In the genomic region with DNA sequence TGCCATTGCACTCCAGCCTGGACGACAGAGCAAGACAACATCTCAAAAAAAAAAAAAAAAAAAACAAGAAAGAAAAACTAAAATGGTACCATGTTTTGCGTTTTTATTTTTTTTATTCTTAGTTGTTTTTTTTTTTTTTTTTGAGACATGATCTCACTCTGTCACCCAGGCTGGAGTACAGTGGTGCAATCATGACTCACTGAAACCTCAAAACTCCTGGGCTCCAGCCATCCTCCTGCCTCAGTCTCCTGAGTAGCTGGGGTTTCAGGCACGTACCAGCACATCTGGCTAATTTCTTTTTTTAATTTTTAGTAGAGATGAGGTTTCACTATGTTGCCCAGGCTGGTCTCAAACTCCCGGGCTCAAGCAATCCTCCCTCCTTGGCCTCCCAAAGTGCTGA, we compare ENCODE assay signal across 12 cellular contexts. TPM values are rescaled to one million over a fixed set of nuclear protein-coding genes. Genes with fewer than 3 reads are reported as not detected.
DNase-seq lines count a peak whose midpoint lies in the region; ATAC-seq, FAIRE-seq and TF ChIP-seq lines count a peak whose summit lies in the region.
"Not testable (repeated sequence)": the region's sequence is repeated elsewhere in the genome, so short reads cannot be mapped to it uniquely, and the experiment has no call there.
"Had no signal": no experiment of that assay in that cellular context is flagged by ENCODE, and none has a peak within 500 bp of the region (broad histone marks: within the 10 kb centered on the region; RNA-seq: fewer than 3 reads in every experiment).

No MANE protein-coding gene starts in this region.

- not testable (repeated sequence) for H2AFZ ChIP-seq in endothelial cell of umbilical vein (ENCODE audit: low read depth, low read length)

- not testable (repeated sequence) for H3K4me3 ChIP-seq in AG04450 (ENCODE audit: low read depth, low read length); MG63; Panc1 (ENCODE audit: low read depth in 2 of 2, low read length in 2 of 2); endothelial cell of umbilical vein (replicated peaks in 1 of 3; ENCODE audit: insufficient read depth in 1 of 3, low read depth in 1 of 3, low read length in 3 of 3); skeletal muscle cell (ENCODE audit: low read depth, low read length)

- TF ChIP-seq POLR2A in endothelial cell of umbilical vein (IDR thresholded peaks at IDR 0.05; ENCODE audit: low read depth, low read length) = not testable (repeated sequence)

- not testable (repeated sequence) for H3K9me1 ChIP-seq in endothelial cell of umbilical vein (replicated peaks; ENCODE audit: control insufficient read depth, extremely low read depth, insufficient read depth, low read length)

- CTCF ChIA-PET in AG04450 (lab: Charles Lee) (interaction anchor here (0.7 to 1.9 kb wide), 9 partner anchors 13 to 230 kb away, joined by 3 to 21 read pairs (median 5); no protein-coding TSS in a partner anchor), Panc1 (lab: Charles Lee) (interaction anchor here (0.9 kb wide), 1 partner anchor 180 kb away, joined by 4 read pairs; no protein-coding TSS in a partner anchor), endothelial cell of umbilical vein (lab: Charles Lee) (interaction anchor here (0.8 to 4.4 kb wide), 10 partner anchors 26 to 195 kb away, joined by 3 to 40 read pairs (median 4); no protein-coding TSS in a partner anchor)

- FAIRE-seq in endothelial cell of umbilical vein (lab: Jason Lieb, UNC) = peak; percentile 35

- not testable (repeated sequence) for H4K20me1 ChIP-seq in endothelial cell of umbilical vein (replicated peaks; ENCODE audit: control insufficient read depth, extremely low read depth, insufficient read depth, low read length)

- POLR2A ChIA-PET in AG04450 (lab: Yijun Ruan, JAX) = interaction anchor here (0.6 to 0.9 kb wide), 3 partner anchors 8 to 183 kb away, joined by 4 to 8 read pairs (median 6); no protein-coding TSS in a partner anchor
- POLR2A ChIA-PET in Panc1 (lab: Charles Lee); endothelial cell of umbilical vein (lab: Charles Lee): not testable (repeated sequence)

- H3K27ac ChIP-seq in AG04450 (ENCODE audit: low read depth, low read length) (peak overlapping the region; percentile 68), Panc1 (ENCODE audit: low read length) (peak overlapping the region; percentile 77; the same call in 1 of the 2 replicates), endothelial cell of umbilical vein (ENCODE audit: insufficient read depth, low read depth, low read length) (peak overlapping the region; percentile 35)

- not testable (repeated sequence) for H3K36me3 ChIP-seq in MG63; Panc1 (ENCODE audit: control insufficient read depth, insufficient read depth, low read length); endothelial cell of umbilical vein (ENCODE audit: control insufficient read depth in 2 of 2, extremely low read depth in 1 of 2, insufficient read depth in 2 of 2, low read length in 2 of 2)

- BruUV-seq in Panc1 (replicated peaks; lab: Mats Ljungman, UMichigan); endothelial cell of umbilical vein (replicated peaks; lab: Mats Ljungman, UMichigan): not testable (repeated sequence)

- DNase-seq in AG04450 (ENCODE audit: low read depth, low spot score) (peak; percentile 61), GM04504 (ENCODE audit: low read depth) (peak; percentile 82), MG63 (peak; percentile 85), amniotic epithelial cell (ENCODE audit: low read depth) (peak; percentile 89), glomerular visceral epithelial cell (ENCODE audit: extremely low spot score) (peak; percentile 84), skeletal muscle cell (ENCODE audit: low read depth) (peak; percentile 78)
- not testable (repeated sequence) for DNase-seq in Panc1 (ENCODE audit: low read depth, low spot score); endothelial cell of umbilical vein (ENCODE audit: low read depth, low spot score)

- intact Hi-C loops in Panc1 (cut with micrococcal nuclease; ENCODE audit: unreplicated experiment) = loop anchor here (10.0 kb wide), 1 partner anchor 144 kb away; no protein-coding TSS in a partner anchor
- intact Hi-C loops in endothelial cell of umbilical vein (cut with micrococcal nuclease) = not testable (repeated sequence)

- not testable (repeated sequence) for H3K79me2 ChIP-seq in endothelial cell of umbilical vein (ENCODE audit: control insufficient read depth, insufficient read depth, low read length)

- H3K4me1 ChIP-seq in Panc1 (ENCODE audit: control insufficient read depth, insufficient read depth, low read length) (peaks cover 20% of the 10 kb centered on the region), endothelial cell of umbilical vein (ENCODE audit: control insufficient read depth, extremely low read depth, insufficient read depth, low read length) (peaks cover 23% of the 10 kb centered on the region)

- H3K4me2 ChIP-seq in endothelial cell of umbilical vein (ENCODE audit: insufficient read depth, low read length) = not testable (repeated sequence)

- ATAC-seq in Panc1 = not testable (repeated sequence)

- H3K9ac ChIP-seq in endothelial cell of umbilical vein (replicated peaks; ENCODE audit: extremely low read depth, insufficient read depth, low read length) = not testable (repeated sequence)

- TF ChIP-seq CTCF in AG04450 (IDR thresholded peaks at IDR 0.05; ENCODE audit: low read depth, low read length); Panc1 (IDR thresholded peaks at IDR 0.05); endothelial cell of umbilical vein (IDR thresholded peaks at IDR 0.05; ENCODE audit: extremely low read depth in 1 of 2, insufficient read depth in 1 of 2, low read depth in 1 of 2, low read length in 2 of 2): not testable (repeated sequence)

- in situ Hi-C loops in Panc1 (cut with HindIII; ENCODE audit: low pct_unique_long_range_greater_than_20kb, low sequenced_read_pairs) = loop anchor here (10.0 kb wide), 1 partner anchor 64 kb away; a partner anchor contains a TSS

- H3K27me3 ChIP-seq in AG04450 (ENCODE audit: control insufficient read depth, insufficient read depth, low read length); MG63; Panc1 (ENCODE audit: control insufficient read depth, insufficient read depth, low read length); endothelial cell of umbilical vein (ENCODE audit: control insufficient read depth in 2 of 2, insufficient read depth in 2 of 2, low read length in 2 of 2): not testable (repeated sequence)

- not testable (repeated sequence) for H3K9me3 ChIP-seq in AG04450 (ENCODE audit: control insufficient read depth, insufficient read depth, low read length); MG63; Panc1 (ENCODE audit: control insufficient read depth, insufficient read depth, low read depth, low read length); endothelial cell of umbilical vein (replicated peaks; ENCODE audit: control insufficient read depth, insufficient read depth, low read length)

- dilution Hi-C loops in endothelial cell of umbilical vein (cut with MboI; ENCODE audit: extremely low pct_ligation_motif_present, low sequenced_read_pairs) = not testable (repeated sequence)

RNA-seq across cellular contexts. Expression of a gene that starts 16.8 kb away (rescaled TPM):
- not detected in 2 replicates for polyA plus RNA-seq in AG04450 (2011; rRNA removed)
- not detected in 2 replicates for polyA minus RNA-seq in AG04450 (2011; rRNA and poly(A)+ RNA removed)
- total RNA-seq in MG63 (2014; rRNA removed; shearing (Covaris generic); ENCODE audit: low replicate concordance) = not detected in 2 replicates
- total RNA-seq in Panc1 (2021; ENCODE audit: unreplicated experiment) = 0.05 TPM
- not detected for polyA plus RNA-seq in Panc1 (2012; ENCODE audit: insufficient read length)
- 0.58 and 0.73 TPM in 2 replicates for total RNA-seq in endothelial cell of umbilical vein
- polyA plus RNA-seq in endothelial cell of umbilical vein = 0.27 and 0.46 TPM in 2 replicates
- polyA plus RNA-seq in endothelial cell of umbilical vein (2011; cell fraction: cytosol; rRNA removed) = 0.23 and 0.36 TPM in 2 replicates
- polyA plus RNA-seq in endothelial cell of umbilical vein (2011; cell fraction: nucleus; rRNA removed) = 0.05 and 0.15 TPM in 2 replicates
- polyA plus RNA-seq in endothelial cell of umbilical vein (2012) = 0.16 and 0.21 TPM in 2 replicates
- polyA minus RNA-seq in endothelial cell of umbilical vein = 0.24 and 0.55 TPM in 2 replicates
- not detected for polyA minus RNA-seq in endothelial cell of umbilical vein (2011; cell fraction: cytosol; rRNA and poly(A)+ RNA removed)
- 0.29 and 0.38 TPM in 2 replicates for polyA minus RNA-seq in endothelial cell of umbilical vein (2011; cell fraction: nucleus; rRNA and poly(A)+ RNA removed)
- total RNA-seq: neural crest cell had no signal

RNA-seq across cellular contexts. Expression of a gene that starts 26.8 kb away (rescaled TPM):
- polyA plus RNA-seq in AG04450 (2011; rRNA removed) = 39.3 and 71.0 TPM in 2 replicates
- polyA minus RNA-seq in AG04450 (2011; rRNA and poly(A)+ RNA removed) = 70.6 and 76.6 TPM in 2 replicates
- 8.3 and 18.7 TPM in 2 replicates for total RNA-seq in MG63 (2014; rRNA removed; shearing (Covaris generic); ENCODE audit: low replicate concordance)
- 469 TPM for total RNA-seq in Panc1 (2021; ENCODE audit: unreplicated experiment)
- polyA plus RNA-seq in Panc1 (2012; ENCODE audit: insufficient read length) = 387 TPM
- 128 and 133 TPM in 2 replicates for total RNA-seq in endothelial cell of umbilical vein
- 100 and 122 TPM in 2 replicates for polyA plus RNA-seq in endothelial cell of umbilical vein
- 35.1 and 49.3 TPM in 2 replicates for polyA plus RNA-seq in endothelial cell of umbilical vein (2011; cell fraction: cytosol; rRNA removed)
- 26.7 and 54.2 TPM in 2 replicates for polyA plus RNA-seq in endothelial cell of umbilical vein (2011; cell fraction: nucleus; rRNA removed)
- 66.5 and 108 TPM in 2 replicates for polyA plus RNA-seq in endothelial cell of umbilical vein (2012)
- polyA minus RNA-seq in endothelial cell of umbilical vein = 40.0 and 44.3 TPM in 2 replicates
- 8.2 TPM for polyA minus RNA-seq in endothelial cell of umbilical vein (2011; cell fraction: cytosol; rRNA and poly(A)+ RNA removed)
- 22.8 and 50.6 TPM in 2 replicates for polyA minus RNA-seq in endothelial cell of umbilical vein (2011; cell fraction: nucleus; rRNA and poly(A)+ RNA removed)

RNA-seq across cellular contexts. Expression of a gene that starts 41.1 kb away (rescaled TPM):
- polyA plus RNA-seq in AG04450 (2011; rRNA removed) (0.09 and 0.14 TPM in 2 replicates), endothelial cell of umbilical vein (0.07 and 0.08 TPM in 2 replicates)
- not detected in 2 replicates for polyA minus RNA-seq in AG04450 (2011; rRNA and poly(A)+ RNA removed)
- not detected in 2 replicates for total RNA-seq in MG63 (2014; rRNA removed; shearing (Covaris generic); ENCODE audit: low replicate concordance)
- total RNA-seq in Panc1 (2021; ENCODE audit: unreplicated experiment) (2.5 TPM), endothelial cell of umbilical vein (not detected in 2 replicates)
- 4.2 TPM for polyA plus RNA-seq in Panc1 (2012; ENCODE audit: insufficient read length)
- polyA plus RNA-seq in endothelial cell of umbilical vein (2011; cell fraction: cytosol; rRNA removed) = 0.03 TPM in 1 of 2 replicates, not detected in the other
- polyA plus RNA-seq in endothelial cell of umbilical vein (2011; cell fraction: nucleus; rRNA removed) = 0.08 and 0.17 TPM in 2 replicates
- polyA plus RNA-seq in endothelial cell of umbilical vein (2012) = 0.05 and 0.25 TPM in 2 replicates
- polyA minus RNA-seq in endothelial cell of umbilical vein = not detected in 2 replicates
- not detected for polyA minus RNA-seq in endothelial cell of umbilical vein (2011; cell fraction: cytosol; rRNA and poly(A)+ RNA removed)
- polyA minus RNA-seq in endothelial cell of umbilical vein (2011; cell fraction: nucleus; rRNA and poly(A)+ RNA removed) = not detected in 2 replicates
- total RNA-seq: psoas muscle, ureter had no signal
- polyA plus RNA-seq: spleen had no signal
